1 cellular context compared by ENCODE assay signal in genomic region chr16:84086357-84086756, GRCh38.
TF ChIP-seq lines count a peak whose summit lies in the region.

No MANE protein-coding gene starts in this region.

TF ChIP-seq in WTC11, 78 proteins besides CTCF, POLR2A, EP300 and RAD21 (continued from another document):
- TF ChIP-seq, protein P1, sequence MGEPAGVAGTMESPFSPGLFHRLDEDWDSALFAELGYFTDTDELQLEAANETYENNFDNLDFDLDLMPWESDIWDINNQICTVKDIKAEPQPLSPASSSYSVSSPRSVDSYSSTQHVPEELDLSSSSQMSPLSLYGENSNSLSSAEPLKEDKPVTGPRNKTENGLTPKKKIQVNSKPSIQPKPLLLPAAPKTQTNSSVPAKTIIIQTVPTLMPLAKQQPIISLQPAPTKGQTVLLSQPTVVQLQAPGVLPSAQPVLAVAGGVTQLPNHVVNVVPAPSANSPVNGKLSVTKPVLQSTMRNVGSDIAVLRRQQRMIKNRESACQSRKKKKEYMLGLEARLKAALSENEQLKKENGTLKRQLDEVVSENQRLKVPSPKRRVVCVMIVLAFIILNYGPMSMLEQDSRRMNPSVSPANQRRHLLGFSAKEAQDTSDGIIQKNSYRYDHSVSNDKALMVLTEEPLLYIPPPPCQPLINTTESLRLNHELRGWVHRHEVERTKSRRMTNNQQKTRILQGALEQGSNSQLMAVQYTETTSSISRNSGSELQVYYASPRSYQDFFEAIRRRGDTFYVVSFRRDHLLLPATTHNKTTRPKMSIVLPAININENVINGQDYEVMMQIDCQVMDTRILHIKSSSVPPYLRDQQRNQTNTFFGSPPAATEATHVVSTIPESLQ (CRISPR knock-in tag; IDR thresholded peaks at IDR 0.05) = no peak
- TF ChIP-seq, protein P2, sequence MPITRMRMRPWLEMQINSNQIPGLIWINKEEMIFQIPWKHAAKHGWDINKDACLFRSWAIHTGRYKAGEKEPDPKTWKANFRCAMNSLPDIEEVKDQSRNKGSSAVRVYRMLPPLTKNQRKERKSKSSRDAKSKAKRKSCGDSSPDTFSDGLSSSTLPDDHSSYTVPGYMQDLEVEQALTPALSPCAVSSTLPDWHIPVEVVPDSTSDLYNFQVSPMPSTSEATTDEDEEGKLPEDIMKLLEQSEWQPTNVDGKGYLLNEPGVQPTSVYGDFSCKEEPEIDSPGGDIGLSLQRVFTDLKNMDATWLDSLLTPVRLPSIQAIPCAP (CRISPR knock-in tag; IDR thresholded peaks at IDR 0.05) = no peak
- TF ChIP-seq SOX15 (CRISPR knock-in tag; IDR thresholded peaks at IDR 0.05) = no peak
TF ChIP-seq in WTC11: peak in this region for 0.
